ENCODE assay signal across 1 cellular context in the genomic region with DNA sequence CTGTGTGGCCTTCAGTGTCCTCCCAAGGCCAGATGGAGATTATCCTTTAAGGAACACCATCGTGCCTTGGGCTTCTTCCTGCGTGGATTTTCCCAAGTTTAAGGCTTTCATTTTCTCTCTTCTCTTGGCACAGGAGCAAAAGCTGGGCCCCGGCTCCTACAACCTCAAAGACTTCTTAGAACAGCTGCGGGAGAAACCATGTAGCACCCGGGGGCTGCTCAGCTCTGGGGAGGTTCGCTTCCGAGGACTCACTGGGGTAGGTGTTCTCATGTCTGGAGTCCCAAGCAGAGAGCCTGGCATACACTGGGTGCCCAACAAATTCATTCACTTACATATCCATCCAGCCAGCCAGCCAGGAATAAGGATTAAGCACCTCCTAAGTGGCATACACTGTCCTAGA.
TF ChIP-seq lines count a peak whose summit lies in the region.

No MANE protein-coding gene starts in this region.

TF ChIP-seq in SK-N-SH, 30 proteins besides CTCF, POLR2A, EP300 and RAD21 (continued from another document):
- no peak for TF ChIP-seq SIN3A (IDR thresholded peaks at IDR 0.05; ENCODE audit: borderline replicate concordance, low read depth, low read length)
- no peak for TF ChIP-seq NFIC (IDR thresholded peaks at IDR 0.05; ENCODE audit: borderline replicate concordance)
- no peak for TF ChIP-seq FOXJ3 (CRISPR knock-in tag; IDR thresholded peaks at IDR 0.05)
